ENCODE assay signal across 13 cellular contexts in the genomic region with DNA sequence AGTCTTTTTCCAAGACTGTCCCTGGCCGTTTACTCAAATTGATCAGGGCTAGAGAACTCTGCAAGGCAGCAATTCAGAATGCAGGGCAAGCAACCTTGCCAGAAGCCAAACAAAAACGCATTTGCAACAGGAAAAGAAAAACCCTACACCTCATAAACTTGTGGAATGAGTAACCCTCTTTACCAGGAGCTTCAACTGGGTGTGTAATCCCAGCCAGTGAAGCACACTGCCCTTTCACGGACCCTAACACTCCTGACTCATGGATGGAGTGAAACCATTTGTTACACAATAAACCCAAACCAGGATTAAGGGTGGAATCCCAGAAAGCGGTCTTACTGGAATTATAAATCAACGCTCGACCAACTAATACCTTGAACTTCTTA. TPM values are rescaled to one million over a fixed set of nuclear protein-coding genes. Genes with fewer than 3 reads are reported as not detected.
DNase-seq lines count a peak whose midpoint lies in the region; ATAC-seq and TF ChIP-seq lines count a peak whose summit lies in the region.
"Had no signal": no experiment of that assay in that cellular context is flagged by ENCODE, and none has a peak within 500 bp of the region (broad histone marks: within the 10 kb centered on the region; RNA-seq: fewer than 3 reads in every experiment).

No MANE protein-coding gene starts in this region.

- H3K14ac ChIP-seq in trophoblast cell (ENCODE audit: low read length) = no peak overlapping the region

- no peak overlapping the region for H2AFZ ChIP-seq in trophoblast cell (ENCODE audit: insufficient read depth, low read length, poor library complexity)

- H3K4ac ChIP-seq in trophoblast cell (ENCODE audit: low read depth, low read length) = no peak overlapping the region

- H3K79me1 ChIP-seq in trophoblast cell (ENCODE audit: low read length) = no peaks in the 10 kb centered on the region

- no peak overlapping the region for H2BK120ac ChIP-seq in trophoblast cell (ENCODE audit: insufficient read depth, low read length, poor library complexity)

- H3K4me1 Mint-ChIP-seq in osteocyte (ENCODE audit: unreplicated experiment) = peaks cover 41% of the 10 kb centered on the region
- H3K4me1 Mint-ChIP-seq: central memory CD8-positive, alpha-beta T cell had no signal

- peak overlapping the region; percentile 9 for H3K27ac Mint-ChIP-seq in osteocyte (ENCODE audit: unreplicated experiment)

- H3K23ac ChIP-seq in trophoblast cell (ENCODE audit: low read length) = no peak overlapping the region

- H3K79me2 ChIP-seq in trophoblast cell (ENCODE audit: control insufficient read depth, insufficient read depth, low read length, poor library complexity) = no peaks in the 10 kb centered on the region

- no peak overlapping the region for H3K18ac ChIP-seq in trophoblast cell (ENCODE audit: low read length)

- no peak overlapping the region for H4K91ac ChIP-seq in trophoblast cell (ENCODE audit: low read depth, low read length)

- no peak overlapping the region for H2BK5ac ChIP-seq in trophoblast cell (ENCODE audit: low read depth, low read length, poor library complexity)

- H3K27me3 Mint-ChIP-seq in osteocyte (ENCODE audit: unreplicated experiment) = no peaks in the 10 kb centered on the region

- H2AK5ac ChIP-seq in trophoblast cell (ENCODE audit: low read length) = no peak overlapping the region

- TF ChIP-seq CTCF in RWPE1 (conservative IDR thresholded peaks at IDR 0.05; ENCODE audit: low read depth) (no peak), osteocyte (IDR thresholded peaks at IDR 0.05) (no peak)

- WGBS in trophoblast cell (ENCODE audit: extremely low coverage, insufficient coverage, insufficient read length) = no CpG with 5 or more reads among the region's 6 CpGs
- 90% methylated on average over 6 of the region's 6 CpGs for WGBS in right cardiac atrium

- no peak overlapping the region for H3K4me2 ChIP-seq in trophoblast cell (ENCODE audit: low read length)

- POLR2A ChIA-PET in RWPE1 (lab: Yijun Ruan, JAX; ENCODE audit: low non-redundant PET) = no interaction called here

- peaks cover 9% of the 10 kb centered on the region for H3K9me3 Mint-ChIP-seq in osteocyte (ENCODE audit: unreplicated experiment)
- H3K9me3 Mint-ChIP-seq: central memory CD8-positive, alpha-beta T cell had no signal

- H3K4me3 ChIP-seq in trophoblast cell (ENCODE audit: low read depth, low read length) (no peak overlapping the region), right cardiac atrium (ENCODE audit: low read length) (no peak overlapping the region)
- H3K4me3 ChIP-seq: stomach had no signal

- H3K9me3 ChIP-seq in trophoblast cell (ENCODE audit: insufficient read depth, low read depth, low read length) (no peaks in the 10 kb centered on the region), right cardiac atrium (ENCODE audit: control insufficient read depth, low read length) (peaks cover 2% of the 10 kb centered on the region)
- H3K9me3 ChIP-seq: stomach had no signal

- H3K36me3 Mint-ChIP-seq in osteocyte (ENCODE audit: unreplicated experiment) = peaks cover 55% of the 10 kb centered on the region

- no peak overlapping the region for H4K12ac ChIP-seq in trophoblast cell (ENCODE audit: low read depth, low read length)

- CTCF ChIA-PET in RWPE1 (lab: Yijun Ruan, JAX) = interaction anchor here (0.5 to 1.0 kb wide), 4 partner anchors 11 to 229 kb away, joined by 3 to 6 read pairs (median 4); no protein-coding TSS in a partner anchor

- no peak overlapping the region for H2BK12ac ChIP-seq in trophoblast cell (ENCODE audit: low read length)

- H3K9ac ChIP-seq in trophoblast cell (ENCODE audit: low read length) = no peak overlapping the region

- ATAC-seq in esophagus mucosa = peak; percentile 99
- ATAC-seq in right cardiac atrium = no peak
- ATAC-seq in left colon = no peak

- H3K27me3 ChIP-seq in trophoblast cell (ENCODE audit: insufficient read depth, low read length) = no peaks in the 10 kb centered on the region
- H3K27me3 ChIP-seq in right cardiac atrium (ENCODE audit: control insufficient read depth, insufficient read depth) = no peaks in the 10 kb centered on the region
- H3K27me3 ChIP-seq: stomach had no signal

- no peak overlapping the region for H4K8ac ChIP-seq in trophoblast cell (ENCODE audit: low read depth, low read length)

- peaks cover 5 to 16% of the 10 kb centered on the region in 2 experiments for H3K36me3 ChIP-seq in trophoblast cell (ENCODE audit: control insufficient read depth in 1 of 2, insufficient read depth in 2 of 2, low read length in 2 of 2)

- DNase-seq in ELF-1 (ENCODE audit: low read depth, low spot score) = peak; percentile 23
- peak; percentile 97 for DNase-seq in RWPE1 (ENCODE audit: low spot score)
- DNase-seq in osteocyte (ENCODE audit: extremely low spot score, unreplicated experiment) = peak; percentile 27
- DNase-seq in trophoblast cell = no peak
- DNase-seq in mucosa of gallbladder (ENCODE audit: low spot score) = no peak
- DNase-seq in right cardiac atrium = no peak
- no peak for DNase-seq in left colon
- DNase-seq: NCI-H146; stimulated activated CD4-positive, alpha-beta T cell treated with anti-CD3 and anti-CD28 coated beads, Interleukin-2, amount 100 ng/mL, for 24 hours; stomach had no signal

- no peak overlapping the region for H3K4me3 Mint-ChIP-seq in osteocyte (ENCODE audit: unreplicated experiment)
- H3K4me3 Mint-ChIP-seq: central memory CD8-positive, alpha-beta T cell had no signal

- intact Hi-C loops in right cardiac atrium (cut with DNase I) = no loop called here
- intact Hi-C loops in left colon (cut with DNase I, micrococcal nuclease) = no loop called here

- H3K4me1 ChIP-seq in trophoblast cell (ENCODE audit: control insufficient read depth in 1 of 2, insufficient read depth in 2 of 2, low read length in 2 of 2) (no peaks in the 10 kb centered on the region), right cardiac atrium (ENCODE audit: control insufficient read depth, insufficient read depth, low read length) (no peaks in the 10 kb centered on the region)

- H3K27ac ChIP-seq in RWPE1 (peak overlapping the region; percentile 77), trophoblast cell (ENCODE audit: low read depth, low read length) (no peak overlapping the region), right cardiac atrium (ENCODE audit: low read length) (no peak overlapping the region)

RNA-seq across cellular contexts. Expression of a gene that starts 14.8 kb away (rescaled TPM):
- total RNA-seq in esophagus mucosa (not detected), osteocyte (not detected in 2 replicates), mucosa of gallbladder (not detected), right cardiac atrium (not detected), left colon (not detected)
- polyA plus RNA-seq in trophoblast cell (2013) = 0.03 and 0.06 TPM in 2 replicates
- not detected for polyA plus RNA-seq in right cardiac atrium
- total RNA-seq: stomach had no signal
- polyA plus RNA-seq: neural cell, stomach had no signal

Comparison
In these comparisons a context has a peak if more than half of its experiments do, and no peak if none do; other contexts are left out.
1. DNase-seq: peak in ELF-1 (single experiment), RWPE1 (single experiment) and osteocyte (single experiment); none in trophoblast cell (0 of 2), mucosa of gallbladder (single experiment), right cardiac atrium (0 of 3) and left colon (0 of 2).